8 cellular contexts compared by ENCODE assay signal in the genomic region with DNA sequence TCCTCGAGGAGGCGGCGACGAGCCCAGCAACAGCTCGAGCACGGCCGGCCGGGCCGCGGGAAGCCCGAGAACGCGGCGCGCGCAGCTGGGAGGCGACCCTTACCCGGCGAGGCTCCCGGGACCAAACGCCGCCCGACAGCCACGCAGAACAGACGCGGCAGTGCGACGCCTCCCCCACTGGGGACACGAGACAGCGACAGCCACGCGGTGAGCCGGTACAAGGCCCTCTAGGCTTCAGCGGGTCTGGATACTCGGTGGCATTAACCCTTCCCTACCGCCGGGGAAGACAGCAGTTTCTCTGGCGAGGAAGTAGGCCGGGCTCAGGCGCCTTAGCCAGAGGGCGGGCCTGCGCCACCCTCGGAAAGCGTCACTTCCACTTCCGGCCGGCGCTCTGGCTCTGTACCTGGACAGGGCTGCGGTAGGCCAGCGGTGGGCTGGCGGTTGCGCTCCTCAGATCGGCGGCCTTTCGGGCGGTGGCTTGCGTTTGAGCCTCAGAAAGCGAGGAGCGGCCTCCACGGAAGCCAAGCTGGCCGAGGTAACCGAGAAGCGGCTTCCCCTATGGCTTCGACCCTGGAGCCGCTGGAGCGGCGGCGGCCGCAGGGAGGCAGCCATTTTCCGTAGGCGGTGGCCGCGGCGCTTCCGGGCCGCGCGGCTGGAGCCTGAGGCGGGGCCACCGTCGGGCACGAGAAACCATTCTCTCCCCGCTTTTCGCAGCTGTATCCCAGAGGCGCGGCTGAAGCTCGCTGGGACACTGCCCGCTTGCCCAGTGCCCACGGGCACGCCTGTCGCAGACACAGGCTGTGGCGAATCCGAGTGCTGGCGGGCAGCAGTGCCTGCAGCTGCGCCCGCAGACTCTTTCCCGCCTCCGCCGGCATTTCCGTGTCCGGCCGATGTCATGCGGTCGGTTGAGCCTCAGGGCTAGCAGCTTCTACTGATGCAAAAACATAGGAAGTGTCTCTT. TPM values are rescaled to one million over a fixed set of nuclear protein-coding genes. Genes with fewer than 3 reads are reported as not detected.
DNase-seq lines count a peak whose midpoint lies in the region; ATAC-seq and TF ChIP-seq lines count a peak whose summit lies in the region.

A gene with protein sequence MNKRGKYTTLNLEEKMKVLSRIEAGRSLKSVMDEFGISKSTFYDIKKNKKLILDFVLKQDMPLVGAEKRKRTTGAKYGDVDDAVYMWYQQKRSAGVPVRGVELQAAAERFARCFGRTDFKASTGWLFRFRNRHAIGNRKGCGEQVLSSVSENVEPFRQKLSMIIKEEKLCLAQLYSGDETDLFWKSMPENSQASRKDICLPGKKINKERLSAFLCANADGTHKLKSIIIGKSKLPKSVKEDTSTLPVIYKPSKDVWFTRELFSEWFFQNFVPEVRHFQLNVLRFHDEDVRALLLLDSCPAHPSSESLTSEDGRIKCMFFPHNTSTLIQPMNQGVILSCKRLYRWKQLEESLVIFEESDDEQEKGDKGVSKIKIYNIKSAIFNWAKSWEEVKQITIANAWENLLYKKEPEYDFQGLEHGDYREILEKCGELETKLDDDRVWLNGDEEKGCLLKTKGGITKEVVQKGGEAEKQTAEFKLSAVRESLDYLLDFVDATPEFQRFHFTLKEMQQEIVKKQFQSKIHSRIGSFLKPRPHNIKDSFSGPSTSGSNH (minus strand): TSS at position 322 of the 960 bp plus-strand sequence. CDS start 4,816 bp downstream, outside the sequence.
A gene (plus strand): TSS at position 389 of the 960 bp plus-strand sequence. CDS start 2,932 bp downstream, outside the sequence.

- H3K9ac ChIP-seq in HUES6 (ENCODE audit: low read length) (peak within 1 kb of the TSS; percentile 96), PC-3 (ENCODE audit: low read length) (peak within 1 kb of the TSS; percentile 95)

- no peaks in the 10 kb centered on the region for H3K4me1 Mint-ChIP-seq in Calu3 (ENCODE audit: low read depth, unreplicated experiment)

- H3K36me3 ChIP-seq in HUES6 (ENCODE audit: control insufficient read depth, insufficient read depth, low read length) = peaks cover 45% of the 10 kb centered on the region
- peaks cover 45% of the 10 kb centered on the region for H3K36me3 ChIP-seq in PC-3 (ENCODE audit: low read depth, low read length)
- H3K36me3 ChIP-seq in esophagus muscularis mucosa = peaks cover 19 to 65% (median 42%) of the 10 kb centered on the region in 4 donors

- 7% methylated on average over 29 of the region's 103 CpGs for WGBS in esophagus muscularis mucosa

- H3K27me3 ChIP-seq in HUES6 (ENCODE audit: control insufficient read depth, insufficient read depth, low read length) (no peaks in the 10 kb centered on the region), PC-3 (ENCODE audit: low read length) (no peaks in the 10 kb centered on the region), esophagus muscularis mucosa (no peaks in the 10 kb centered on the region)

- TF ChIP-seq CTCF in Calu3 (IDR thresholded peaks at IDR 0.05; ENCODE audit: unreplicated experiment) (no peak), PC-3 (conservative IDR thresholded peaks at IDR 0.05; ENCODE audit: low read depth, low read length) (no peak), esophagus muscularis mucosa (IDR thresholded peaks at IDR 0.05) (no peak)

- TF ChIP-seq POLR2A in esophagus muscularis mucosa (IDR thresholded peaks at IDR 0.05; ENCODE audit: low read depth) = peak; percentile 75

- ATAC-seq in GM21390 (IDR thresholded peaks at IDR 0.05; ENCODE audit: unreplicated experiment) (peak; percentile 98), PC-3 (peak; percentile 98)

- CTCF ChIA-PET in Calu3 (lab: Charles Lee) = interaction anchor here (0.6 kb wide), 1 partner anchor 11 kb away, joined by 3 read pairs; no protein-coding TSS in a partner anchor
- CTCF ChIA-PET in PC-3 (lab: Charles Lee) = no interaction called here

- POLR2A ChIA-PET in PC-3 (lab: Charles Lee; ENCODE audit: unreplicated experiment) = no interaction called here

- TF ChIP-seq EP300 in esophagus muscularis mucosa (IDR thresholded peaks at IDR 0.05) = no peak

- peak within 1 kb of the TSS; percentile 54 for H3K27ac Mint-ChIP-seq in Calu3 (ENCODE audit: unreplicated experiment)

- peak within 1 kb of the TSS; percentile 85 for H2AFZ ChIP-seq in PC-3 (ENCODE audit: low read length)

- H3K4me3 Mint-ChIP-seq in Calu3 (ENCODE audit: low read depth, unreplicated experiment) = peak within 1 kb of the TSS; percentile 68

- no peaks in the 10 kb centered on the region for H3K27me3 Mint-ChIP-seq in Calu3 (ENCODE audit: unreplicated experiment)

- intact Hi-C loops in Calu3 (cut with micrococcal nuclease; ENCODE audit: unreplicated experiment) (no loop called here), PC-3 (cut with micrococcal nuclease) (no loop called here), esophagus muscularis mucosa (cut with DNase I) (no loop called here)

- DNase-seq in Calu3 (peak; percentile 88), PC-3 (peak; percentile 84), esophagus muscularis mucosa (ENCODE audit: extremely low spot score) (peak; percentile 95), myocyte (ENCODE audit: low read depth) (peak; percentile 89)
- peak; percentile 85 to 89 for DNase-seq in activated T-cell treated with anti-CD3 and anti-CD28 coated beads, Interleukin-2, amount 50 U/mL, for 48 hours
- DNase-seq in stimulated activated CD8-positive, alpha-beta memory T cell treated with anti-CD3 and anti-CD28 coated beads, Interleukin-7, amount 100 ng/mL, for 24 hours (ENCODE audit: low read depth) = peak; percentile 61

- H3K4me1 ChIP-seq in HUES6 (ENCODE audit: control insufficient read depth, insufficient read depth, low read length) = no peaks in the 10 kb centered on the region
- H3K4me1 ChIP-seq in PC-3 (ENCODE audit: insufficient read depth, low read length) = peaks cover 6% of the 10 kb centered on the region
- peaks cover 17 to 26% (median 20%) of the 10 kb centered on the region in 4 donors for H3K4me1 ChIP-seq in esophagus muscularis mucosa

- H3K4me2 ChIP-seq in PC-3 (ENCODE audit: low read length) = peak within 1 kb of the TSS; percentile 87

- peaks cover 76% of the 10 kb centered on the region for H3K36me3 Mint-ChIP-seq in Calu3 (ENCODE audit: insufficient read depth, unreplicated experiment)

- peaks cover 65% of the 10 kb centered on the region for H3K9me3 ChIP-seq in HUES6 (ENCODE audit: control insufficient read depth, insufficient read depth, low read depth, low read length)
- H3K9me3 ChIP-seq in PC-3 (ENCODE audit: low read length) = no peaks in the 10 kb centered on the region
- H3K9me3 ChIP-seq in esophagus muscularis mucosa = peaks cover 0 to 87% (median 64%) of the 10 kb centered on the region in 4 donors

- no peaks in the 10 kb centered on the region for H3K9me2 ChIP-seq in PC-3 (replicated peaks; ENCODE audit: low read length)

- peak within 1 kb of the TSS; percentile 93 for H3K27ac ChIP-seq in HUES6 (ENCODE audit: low read depth, low read length)
- H3K27ac ChIP-seq in PC-3 (ENCODE audit: low read length) = peak within 1 kb of the TSS; percentile 80
- H3K27ac ChIP-seq in esophagus muscularis mucosa (replicated peaks in 1 of 4) = peak within 1 kb of the TSS; percentile 86 to 94 (median 90)

- no peaks in the 10 kb centered on the region for H4K20me1 ChIP-seq in PC-3 (ENCODE audit: low read length)

- BruUV-seq in Calu3 (replicated peaks; lab: Mats Ljungman, UMichigan) (no TSS peak), PC-3 (replicated peaks; lab: Mats Ljungman, UMichigan) (no TSS peak)

- peaks cover 14% of the 10 kb centered on the region for H3K9me3 Mint-ChIP-seq in Calu3 (ENCODE audit: low read depth, unreplicated experiment)

- H3K79me2 ChIP-seq in PC-3 (ENCODE audit: low read length) = peaks cover 39% of the 10 kb centered on the region

- H3K4me3 ChIP-seq in HUES6 (ENCODE audit: low read depth, low read length) (peak within 1 kb of the TSS; percentile 87), PC-3 (ENCODE audit: low read length) (peak within 1 kb of the TSS; percentile 84), esophagus muscularis mucosa (peak within 1 kb of the TSS; percentile 59 to 96 (median 74))

- H3F3A ChIP-seq in PC-3 (ENCODE audit: low read length, unreplicated experiment) = no peaks in the 10 kb centered on the region

RNA-seq across cellular contexts. Expression of the first gene that starts in this region (rescaled TPM):
- total RNA-seq in Calu3 (2022) (9.3 and 10.3 TPM in 2 replicates), PC-3 (2014; rRNA removed) (4.4 and 5.5 TPM in 2 replicates), esophagus muscularis mucosa (1 to 10 TPM; 4.6 to 8.3 (median 7.6) TPM), myocyte (4.5 and 8.4 TPM in 2 replicates)
- 2.5 TPM for polyA plus RNA-seq in myocyte (2012)

RNA-seq across cellular contexts. Expression of the second gene that starts in this region (rescaled TPM):
- 46.8 and 50.5 TPM in 2 replicates for total RNA-seq in Calu3 (2022)
- total RNA-seq in PC-3 (2014; rRNA removed) = 15.9 and 20.1 TPM in 2 replicates
- total RNA-seq in esophagus muscularis mucosa = 10 to 100 TPM; 15.4 to 18.9 (median 16.9) TPM
- total RNA-seq in myocyte = 19.5 and 22.3 TPM in 2 replicates
- 15.5 TPM for polyA plus RNA-seq in myocyte (2012)

Comparison
In these comparisons a context has a peak if more than half of its experiments do, and no peak if none do; other contexts are left out.
1. Peak in every context shown above with its lines: DNase-seq, ATAC-seq, H3K4me3 ChIP-seq and H3K27ac ChIP-seq.